In genomic region chr15:45048784-45049631, GRCh38 we compare ENCODE assay signal across 10 cellular contexts. TPM values are rescaled to one million over a fixed set of nuclear protein-coding genes. Genes with fewer than 3 reads are reported as not detected.
DNase-seq lines count a peak whose midpoint lies in the region; ATAC-seq and TF ChIP-seq lines count a peak whose summit lies in the region.
"Had no signal": no experiment of that assay in that cellular context is flagged by ENCODE, and none has a peak within 500 bp of the region (broad histone marks: within the 10 kb centered on the region; RNA-seq: fewer than 3 reads in every experiment).

No MANE protein-coding gene starts in this region.

- TF ChIP-seq POLR2A in sigmoid colon (IDR thresholded peaks at IDR 0.05): no peak

- no peak for DNase-seq in activated naive CD4-positive, alpha-beta T cell treated with anti-CD3 and anti-CD28 coated beads for 36 hours
- DNase-seq in NOMO-1 treated with DMSO at 0.1 percent for 48 hours (lab: John Stamatoyannopoulos, UW; ENCODE audit: unreplicated experiment): peak; percentile 95
- DNase-seq in cardiac muscle cell (ENCODE audit: low read depth in 1 of 2, low spot score in 1 of 2): peak in 1 of 2 donors; percentile 90
- DNase-seq in sigmoid colon: no peak
- DNase-seq: 8988T; activated CD4-positive, alpha-beta T cell treated with anti-CD3 and anti-CD28 coated beads, Interleukin-2, amount 50 U/mL, for 48 hours had no signal

- 68% methylated on average over 7 of the region's 7 CpGs for WGBS in thymus
- 73 to 89% methylated on average over 7 of the region's 7 CpGs for WGBS in sigmoid colon, 2 donors

- H3K27me3 Mint-ChIP-seq in activated naive CD4-positive, alpha-beta T cell treated with anti-CD3 and anti-CD28 coated beads, Interleukin-2, amount 50 U/mL, for 24 hours: no peaks in the 10 kb centered on the region
- H3K27me3 Mint-ChIP-seq in activated naive CD4-positive, alpha-beta T cell treated with anti-CD3 and anti-CD28 coated beads for 36 hours (ENCODE audit: low read depth): no peaks in the 10 kb centered on the region

- no peak overlapping the region for H3K4me3 ChIP-seq in cardiac muscle cell
- no peak overlapping the region for H3K4me3 ChIP-seq in thymus (ENCODE audit: low read length)
- H3K4me3 ChIP-seq in sigmoid colon: no peak overlapping the region

- H3K27ac ChIP-seq in cardiac muscle cell: peak overlapping the region; percentile 42
- peak overlapping the region; percentile 31 for H3K27ac ChIP-seq in thymus (ENCODE audit: low read depth)
- no peak overlapping the region for H3K27ac ChIP-seq in sigmoid colon

- CTCF ChIA-PET in activated naive CD4-positive, alpha-beta T cell treated with anti-CD3 and anti-CD28 coated beads for 36 hours (lab: Charles Lee): interaction anchor here (0.5 kb wide), 1 partner anchor 76 kb away, joined by 3 read pairs; no protein-coding TSS in a partner anchor

- intact Hi-C loops in activated naive CD4-positive, alpha-beta T cell treated with anti-CD3 and anti-CD28 coated beads for 36 hours (cut with micrococcal nuclease): no loop called here
- intact Hi-C loops in sigmoid colon (cut with DNase I): no loop called here

- no peaks in the 10 kb centered on the region for H3K9me3 Mint-ChIP-seq in activated naive CD4-positive, alpha-beta T cell treated with anti-CD3 and anti-CD28 coated beads, Interleukin-2, amount 50 U/mL, for 24 hours
- peaks cover 5% of the 10 kb centered on the region for H3K9me3 Mint-ChIP-seq in activated naive CD4-positive, alpha-beta T cell treated with anti-CD3 and anti-CD28 coated beads for 36 hours

- TF ChIP-seq CTCF in cardiac muscle cell (IDR thresholded peaks at IDR 0.05; ENCODE audit: low read depth, low read length): no peak
- TF ChIP-seq CTCF in sigmoid colon (IDR thresholded peaks at IDR 0.05): no peak

- H3K27ac Mint-ChIP-seq in activated naive CD4-positive, alpha-beta T cell treated with anti-CD3 and anti-CD28 coated beads, Interleukin-2, amount 50 U/mL, for 24 hours: peak overlapping the region; percentile 59
- H3K27ac Mint-ChIP-seq in activated naive CD4-positive, alpha-beta T cell treated with anti-CD3 and anti-CD28 coated beads for 36 hours: no peak overlapping the region

- ATAC-seq in HG03354 (IDR thresholded peaks at IDR 0.05; ENCODE audit: poor library complexity, severe bottlenecking, unreplicated experiment) (no peak), HG02763 (IDR thresholded peaks at IDR 0.05; ENCODE audit: unreplicated experiment) (no peak)

- H3K27me3 ChIP-seq in cardiac muscle cell: no peaks in the 10 kb centered on the region
- H3K27me3 ChIP-seq in thymus (ENCODE audit: control insufficient read depth, insufficient read depth): no peaks in the 10 kb centered on the region
- H3K27me3 ChIP-seq in sigmoid colon: no peaks in the 10 kb centered on the region

- H3K36me3 Mint-ChIP-seq in activated naive CD4-positive, alpha-beta T cell treated with anti-CD3 and anti-CD28 coated beads, Interleukin-2, amount 50 U/mL, for 24 hours: peaks cover 26% of the 10 kb centered on the region
- H3K36me3 Mint-ChIP-seq in activated naive CD4-positive, alpha-beta T cell treated with anti-CD3 and anti-CD28 coated beads for 36 hours (ENCODE audit: low read depth): peaks cover 59% of the 10 kb centered on the region

- no peak overlapping the region for H3K4me3 Mint-ChIP-seq in activated naive CD4-positive, alpha-beta T cell treated with anti-CD3 and anti-CD28 coated beads, Interleukin-2, amount 50 U/mL, for 24 hours
- H3K4me3 Mint-ChIP-seq in activated naive CD4-positive, alpha-beta T cell treated with anti-CD3 and anti-CD28 coated beads for 36 hours: no peak overlapping the region

- no peak for TF ChIP-seq EP300 in sigmoid colon (IDR thresholded peaks at IDR 0.05)

- H3K9me3 ChIP-seq in cardiac muscle cell (ENCODE audit: low read depth) (no peaks in the 10 kb centered on the region), thymus (ENCODE audit: control insufficient read depth) (peaks cover 2% of the 10 kb centered on the region), sigmoid colon (no peaks in the 10 kb centered on the region)

- no peaks in the 10 kb centered on the region for H3K4me1 ChIP-seq in cardiac muscle cell (ENCODE audit: low read depth)
- no peaks in the 10 kb centered on the region for H3K4me1 ChIP-seq in thymus (ENCODE audit: control insufficient read depth, insufficient read depth, low read length)
- H3K4me1 ChIP-seq in sigmoid colon: no peaks in the 10 kb centered on the region

- H3K4me1 Mint-ChIP-seq in activated naive CD4-positive, alpha-beta T cell treated with anti-CD3 and anti-CD28 coated beads, Interleukin-2, amount 50 U/mL, for 24 hours: no peaks in the 10 kb centered on the region
- H3K4me1 Mint-ChIP-seq in activated naive CD4-positive, alpha-beta T cell treated with anti-CD3 and anti-CD28 coated beads for 36 hours (ENCODE audit: low read depth): no peaks in the 10 kb centered on the region

- H3K36me3 ChIP-seq in cardiac muscle cell: no peaks in the 10 kb centered on the region
- H3K36me3 ChIP-seq in thymus (ENCODE audit: control insufficient read depth, insufficient read depth): peaks cover 9% of the 10 kb centered on the region
- H3K36me3 ChIP-seq in sigmoid colon: peaks cover 0 to 7% (median 0%) of the 10 kb centered on the region in 4 donors

RNA-seq across cellular contexts. Expression of gene SORD, which starts 26.0 kb away (rescaled TPM):
- total RNA-seq in activated naive CD4-positive, alpha-beta T cell treated with anti-CD3 and anti-CD28 coated beads for 36 hours: 10 to 100 TPM; 23.1 to 23.8 TPM
- 58.3 and 75.2 TPM in 2 replicates for total RNA-seq in cardiac muscle cell
- 67.2 and 78.2 TPM in 2 replicates for polyA plus RNA-seq in cardiac muscle cell
- 4.3 TPM for polyA plus RNA-seq in thymus
- total RNA-seq in sigmoid colon: 1 to 10 TPM; 3.3 to 10.0 (median 7.6) TPM
- 10 to 100 TPM; 10.8 to 26.9 (median 12.9) TPM for polyA plus RNA-seq in sigmoid colon

Comparison
In these comparisons a context has a peak if more than half of its experiments do, and no peak if none do; other contexts are left out.
1. H3K27ac ChIP-seq: peak in cardiac muscle cell (single experiment) and thymus (single experiment); none in sigmoid colon (0 of 4).